ENCODE assay signal across 18 cellular contexts in genomic region chr6:135334169-135334568, GRCh38.
DNase-seq lines count a peak whose midpoint lies in the region; ATAC-seq, FAIRE-seq and TF ChIP-seq lines count a peak whose summit lies in the region.
"Had no signal": no experiment of that assay in that cellular context is flagged by ENCODE, and none has a peak within 500 bp of the region (broad histone marks: within the 10 kb centered on the region; RNA-seq: fewer than 3 reads in every experiment).

No MANE protein-coding gene starts in this region.

- TF ChIP-seq RAD21 in GM12878 (IDR thresholded peaks at IDR 0.05; ENCODE audit: insufficient read depth, low read depth, low read length): no peak

- ATAC-seq in GM12878 (no peak), left colon (peak; percentile 65)
- ATAC-seq: natural killer cell, upper lobe of right lung had no signal

- H3K9me3 ChIP-seq in Loucy (ENCODE audit: insufficient read depth, low read depth, low read length) (peaks cover 2% of the 10 kb centered on the region; the same call in 1 of the 2 replicates), GM12878 (replicated peaks; ENCODE audit: control insufficient read depth, insufficient read depth, low read length) (peaks cover 2% of the 10 kb centered on the region; the same call in 2 of the 3 replicates), sigmoid colon (no peaks in the 10 kb centered on the region), prostate gland (no peaks in the 10 kb centered on the region)
- H3K9me3 ChIP-seq: SK-N-SH, upper lobe of right lung had no signal

- no peak for TF ChIP-seq CTCF in Loucy (conservative IDR thresholded peaks at IDR 0.05; ENCODE audit: low read length)
- TF ChIP-seq CTCF in GM12878 (IDR thresholded peaks at IDR 0.05 in 2 of 3, conservative IDR thresholded peaks at IDR 0.05 in 1 of 3; ENCODE audit: control insufficient read depth in 2 of 3, extremely low read depth in 1 of 3, insufficient read depth in 1 of 3, low read depth in 3 of 3, low read length in 3 of 3): no peak
- no peak for TF ChIP-seq CTCF in sigmoid colon (IDR thresholded peaks at IDR 0.05)
- no peak for TF ChIP-seq CTCF in prostate gland (IDR thresholded peaks at IDR 0.05)

- peak; percentile 67 for DNase-seq in EL
- no peak for DNase-seq in GM12878 (ENCODE audit: low read depth, low spot score)
- no peak for DNase-seq in left colon
- no peak for DNase-seq in sigmoid colon
- no peak for DNase-seq in stimulated activated CD4-positive, alpha-beta T cell treated with anti-CD3 and anti-CD28 coated beads, Interleukin-2, amount 100 ng/mL, for 48 hours
- no peak for DNase-seq in NCI-H748 (lab: John Stamatoyannopoulos, UW; ENCODE audit: unreplicated experiment)
- no peak for DNase-seq in prostate gland (ENCODE audit: low spot score)
- DNase-seq: central memory CD4-positive, alpha-beta T cell; KG1; left ventricle myocardium inferior; natural killer cell; NCI-H2107; SK-N-SH; stimulated activated CD4-positive, alpha-beta T cell treated with anti-CD3 and anti-CD28 coated beads, Interleukin-4, amount 100 ng/mL, for 24 hours; upper lobe of right lung had no signal

- H3F3A ChIP-seq in Loucy (ENCODE audit: low read depth): no peaks in the 10 kb centered on the region

- H4K20me1 ChIP-seq in Loucy (ENCODE audit: insufficient read depth, low read length, poor library complexity, severe bottlenecking) (no peaks in the 10 kb centered on the region), GM12878 (ENCODE audit: control insufficient read depth, insufficient read depth) (no peaks in the 10 kb centered on the region)

- no peak overlapping the region for H3K4me3 ChIP-seq in Loucy (ENCODE audit: low read length, poor library complexity, severe bottlenecking)
- no peak overlapping the region for H3K4me3 ChIP-seq in GM12878
- H3K4me3 ChIP-seq in sigmoid colon: no peak overlapping the region
- no peak overlapping the region for H3K4me3 ChIP-seq in prostate gland
- H3K4me3 ChIP-seq: hepatocyte, left ventricle myocardium inferior, upper lobe of right lung had no signal

- H2AFZ ChIP-seq in Loucy (ENCODE audit: low read length) (0 out of 2 replicates have a peak overlapping the region, but pooled peaks have one; percentile 24), GM12878 (ENCODE audit: control insufficient read depth, low read depth, low read length) (no peak overlapping the region)
- H2AFZ ChIP-seq: hepatocyte had no signal

- BruUV-seq in GM12878 (replicated peaks; lab: Mats Ljungman, UMichigan): no TSS peak

- RAD21 ChIA-PET in GM12878 (lab: Charles Lee; ENCODE audit: unreplicated experiment): interaction anchor here (0.7 to 1.0 kb wide), 3 partner anchors 12 to 88 kb away, joined by 3 to 4 read pairs (median 3); no protein-coding TSS in a partner anchor

- H3K9ac ChIP-seq in Loucy (ENCODE audit: low read depth, low read length, poor library complexity, severe bottlenecking) (no peak overlapping the region), GM12878 (ENCODE audit: control insufficient read depth, insufficient read depth, low read length) (no peak overlapping the region)
- H3K9ac ChIP-seq: SK-N-SH had no signal

- no peaks in the 10 kb centered on the region for H3K27me3 ChIP-seq in Loucy (ENCODE audit: insufficient read depth, low read length, poor library complexity, severe bottlenecking)
- H3K27me3 ChIP-seq in GM12878 (replicated peaks in 1 of 2; ENCODE audit: control insufficient read depth in 2 of 2, insufficient read depth in 2 of 2, low read length in 1 of 2): no peaks in the 10 kb centered on the region
- H3K27me3 ChIP-seq in sigmoid colon: no peaks in the 10 kb centered on the region
- no peaks in the 10 kb centered on the region for H3K27me3 ChIP-seq in prostate gland (replicated peaks; ENCODE audit: insufficient read depth)
- H3K27me3 ChIP-seq: hepatocyte, upper lobe of right lung had no signal

- FAIRE-seq in GM12878 (lab: Jason Lieb, UNC): no peak

- CTCF ChIA-PET in GM12878 (lab: Yijun Ruan, JAX): interaction anchor here (0.8 to 1.5 kb wide), 4 partner anchors 12 to 189 kb away, joined by 3 to 7 read pairs (median 4); no protein-coding TSS in a partner anchor

- no peak for TF ChIP-seq EP300 in GM12878 (IDR thresholded peaks at IDR 0.05; ENCODE audit: borderline replicate concordance in 1 of 2, control insufficient read depth in 1 of 2, low read depth in 2 of 2, low read length in 2 of 2)
- no peak for TF ChIP-seq EP300 in sigmoid colon (IDR thresholded peaks at IDR 0.05)

- WGBS in GM12878 (ENCODE audit: insufficient coverage, insufficient replicate concordance, low lambda C conversion rate, missing lambda C conversion rate): 77% methylated on average over 3 of the region's 3 CpGs
- WGBS in sigmoid colon, 2 donors: 93 to 94% methylated on average over 3 of the region's 3 CpGs
- 93% methylated on average over 3 of the region's 3 CpGs for WGBS in prostate gland

- H3K4me1 ChIP-seq in Loucy (ENCODE audit: insufficient read depth, low read length, poor library complexity, severe bottlenecking) (peaks cover 16% of the 10 kb centered on the region), GM12878 (ENCODE audit: control insufficient read depth, insufficient read depth, low read length) (peaks cover 15% of the 10 kb centered on the region), sigmoid colon (no peaks in the 10 kb centered on the region), prostate gland (replicated peaks) (no peaks in the 10 kb centered on the region)
- H3K4me1 ChIP-seq: left ventricle myocardium inferior, upper lobe of right lung had no signal

- POLR2A ChIA-PET in GM12878 (lab: Charles Lee): interaction anchor here (1.1 kb wide), 1 partner anchor 12 kb away, joined by 3 read pairs; no protein-coding TSS in a partner anchor

- no peaks in the 10 kb centered on the region for H3K79me2 ChIP-seq in Loucy (ENCODE audit: insufficient read depth, low read length)
- no peaks in the 10 kb centered on the region for H3K79me2 ChIP-seq in GM12878 (ENCODE audit: control insufficient read depth, insufficient read depth, low read length)
- H3K79me2 ChIP-seq: hepatocyte had no signal

- in situ Hi-C loops in GM12878 (cut with MboI): no loop called here

- H3K9me2 ChIP-seq in Loucy (replicated peaks; ENCODE audit: low read depth, low read length): no peaks in the 10 kb centered on the region
- H3K9me2 ChIP-seq: SK-N-SH had no signal

- H3K27ac ChIP-seq in GM12878 (ENCODE audit: control insufficient read depth, insufficient read depth) (no peak overlapping the region), sigmoid colon (no peak overlapping the region), prostate gland (no peak overlapping the region)
- H3K27ac ChIP-seq: C4-2B, hepatocyte, left ventricle myocardium inferior, upper lobe of right lung had no signal

- SMC1A ChIA-PET in GM12878 (lab: Charles Lee; ENCODE audit: uncharacterized antibody, unreplicated experiment): interaction anchor here (0.5 to 4.4 kb wide), 6 partner anchors 11 to 190 kb away, joined by 3 to 23 read pairs (median 5); no protein-coding TSS in a partner anchor

- intact Hi-C loops in GM12878 (cut with micrococcal nuclease; ENCODE audit: unreplicated experiment) (no loop called here), left colon (cut with DNase I, micrococcal nuclease) (no loop called here), sigmoid colon (cut with DNase I) (no loop called here), prostate gland (cut with DNase I) (no loop called here)

- TF ChIP-seq POLR2A in GM12878 (IDR thresholded peaks at IDR 0.05; ENCODE audit: low read depth, low read length) (no peak), sigmoid colon (IDR thresholded peaks at IDR 0.05) (no peak), prostate gland (IDR thresholded peaks at IDR 0.05) (no peak)

- H3K4me2 ChIP-seq in Loucy (ENCODE audit: low read depth, low read length, poor library complexity, severe bottlenecking) (no peak overlapping the region), GM12878 (ENCODE audit: control insufficient read depth, insufficient read depth) (no peak overlapping the region)
- H3K4me2 ChIP-seq: hepatocyte, SK-N-SH had no signal

- H3K36me3 ChIP-seq in Loucy (ENCODE audit: insufficient read depth, low read length) (no peaks in the 10 kb centered on the region), GM12878 (ENCODE audit: control insufficient read depth in 2 of 2, insufficient read depth in 2 of 2, low read length in 1 of 2) (no peaks in the 10 kb centered on the region), sigmoid colon (no peaks in the 10 kb centered on the region), prostate gland (no peaks in the 10 kb centered on the region)
- H3K36me3 ChIP-seq: upper lobe of right lung had no signal

TF ChIP-seq in GM12878, 131 proteins besides CTCF, POLR2A, EP300 and RAD21:
- TF ChIP-seq CHD1 (IDR thresholded peaks at IDR 0.05; ENCODE audit: low read depth, low read length): no peak
- TF ChIP-seq ZNF384 (IDR thresholded peaks at IDR 0.05; ENCODE audit: borderline replicate concordance, low read depth, low read length): no peak
- peak; percentile 46 for TF ChIP-seq ATF7 (IDR thresholded peaks at IDR 0.05; ENCODE audit: low read depth)
- TF ChIP-seq SMAD5 (IDR thresholded peaks at IDR 0.05; ENCODE audit: low read depth): no peak
TF ChIP-seq in GM12878: peak in this region for 1.
